Comparison of ENCODE assay signal across 27 cellular contexts in genomic region chr4:169899295-169899694, GRCh38.
A peak's percentile ranks its signal among the peaks of the same experiment; 100 is the strongest.
DNase-seq lines count a peak whose midpoint lies in the region; ATAC-seq, FAIRE-seq and TF ChIP-seq lines count a peak whose summit lies in the region.
"Had no signal": no experiment of that assay in that cellular context is flagged by ENCODE, and none has a peak within 500 bp of the region (broad histone marks: within the 10 kb centered on the region; RNA-seq: fewer than 3 reads in every experiment).

No MANE protein-coding gene starts in this region.

- H4K20me1 ChIP-seq in astrocyte (ENCODE audit: insufficient read depth, low read length) (no peaks in the 10 kb centered on the region), keratinocyte (ENCODE audit: control insufficient read depth, extremely low read depth, insufficient read depth, low read length) (no peaks in the 10 kb centered on the region)

- H3K4me1 ChIP-seq in astrocyte (ENCODE audit: insufficient read depth, low read length) (peaks cover 5% of the 10 kb centered on the region), keratinocyte (ENCODE audit: control insufficient read depth, extremely low read depth, insufficient read depth, low read length) (peaks cover 10% of the 10 kb centered on the region)
- H3K4me1 ChIP-seq: tibial nerve had no signal

- no peaks in the 10 kb centered on the region for H3K9me1 ChIP-seq in keratinocyte (ENCODE audit: control insufficient read depth, extremely low read depth, insufficient read depth, low read length)

- no peaks in the 10 kb centered on the region for H3K9me3 ChIP-seq in astrocyte (ENCODE audit: insufficient read depth, low read depth, low read length)
- H3K9me3 ChIP-seq in keratinocyte (ENCODE audit: control insufficient read depth, low read depth, low read length) = no peaks in the 10 kb centered on the region
- H3K9me3 ChIP-seq: neutrophil, tibial nerve had no signal

- H3K36me3 ChIP-seq in astrocyte (ENCODE audit: insufficient read depth, low read length) = no peaks in the 10 kb centered on the region
- no peaks in the 10 kb centered on the region for H3K36me3 ChIP-seq in keratinocyte (ENCODE audit: control insufficient read depth in 2 of 2, extremely low read depth in 1 of 2, insufficient read depth in 2 of 2, low read length in 2 of 2)
- H3K36me3 ChIP-seq: neutrophil, tibial nerve had no signal

- no peaks in the 10 kb centered on the region for H3K9me3 Mint-ChIP-seq in astrocyte (ENCODE audit: unreplicated experiment)
- H3K9me3 Mint-ChIP-seq: CD4-positive, alpha-beta T cell had no signal

- H3K4me2 ChIP-seq in astrocyte (ENCODE audit: low read length) (peak overlapping the region; percentile 54), keratinocyte (ENCODE audit: control insufficient read depth, extremely low read depth, insufficient read depth, low read depth, low read length) (peak overlapping the region; percentile 41)

- H3K27me3 Mint-ChIP-seq in astrocyte (ENCODE audit: low read depth, unreplicated experiment) = no peaks in the 10 kb centered on the region
- H3K27me3 Mint-ChIP-seq: stimulated activated memory B cell treated with anti-CD40 and anti-IgM and Interleukin-4, amounts not matched to agents 10 μg/mL and 1 μg/mL and 100 μg/mL, for 72 hours had no signal

- H3K36me3 Mint-ChIP-seq in astrocyte (ENCODE audit: low read depth, unreplicated experiment) = no peaks in the 10 kb centered on the region
- H3K36me3 Mint-ChIP-seq: stimulated activated memory B cell treated with anti-CD40 and anti-IgM and Interleukin-4, amounts not matched to agents 10 μg/mL and 1 μg/mL and 100 μg/mL, for 72 hours had no signal

- ATAC-seq in HG03520 (IDR thresholded peaks at IDR 0.05; ENCODE audit: unreplicated experiment) = no peak
- ATAC-seq in GM21367 (IDR thresholded peaks at IDR 0.05; ENCODE audit: unreplicated experiment) = no peak
- ATAC-seq: left cardiac atrium; stimulated activated memory B cell treated with anti-CD40 and anti-IgM and Interleukin-4, amounts not matched to agents 10 μg/mL and 1 μg/mL and 100 μg/mL, for 72 hours had no signal

- H3K79me2 ChIP-seq in astrocyte (ENCODE audit: insufficient read depth, low read length) = no peaks in the 10 kb centered on the region
- H3K79me2 ChIP-seq in keratinocyte (ENCODE audit: control insufficient read depth, insufficient read depth, low read length) = no peaks in the 10 kb centered on the region

- no peak overlapping the region for H3K4me3 ChIP-seq in astrocyte (ENCODE audit: insufficient read depth, low read depth, low read length)
- H3K4me3 ChIP-seq in keratinocyte (ENCODE audit: control insufficient read depth in 2 of 3, extremely low read depth in 1 of 3, insufficient read depth in 2 of 3, low read depth in 1 of 3, low read length in 3 of 3) = peak overlapping the region in 1 of 3 experiments; percentile 22
- H3K4me3 ChIP-seq: tibial nerve had no signal

- H2AFZ ChIP-seq in astrocyte (ENCODE audit: low read depth, low read length) (no peak overlapping the region), keratinocyte (ENCODE audit: control insufficient read depth, low read length) (no peak overlapping the region)

- peak; percentile 31 for DNase-seq in Ammon's horn (ENCODE audit: low spot score)
- peak; percentile 98 for DNase-seq in LHCN-M2 (ENCODE audit: low read depth)
- peak; percentile 87 for DNase-seq in astrocyte (ENCODE audit: low read depth)
- peak; percentile 44 for DNase-seq in keratinocyte (ENCODE audit: low read depth, low spot score)
- no peak for DNase-seq in NCI-H2171 treated with DMSO at 0.1 percent for 48 hours (lab: John Stamatoyannopoulos, UW)
- DNase-seq in HUDEP-2 (lab: John Stamatoyannopoulos, UW; ENCODE audit: unreplicated experiment in 76 of 76) = no peak
- DNase-seq: activated CD4-positive, alpha-beta T cell treated with anti-CD3 and anti-CD28 coated beads for 48 hours; activated CD8-positive, alpha-beta memory T cell treated with anti-CD3 and anti-CD28 coated beads, Interleukin-2, amount 50 U/mL, for 4 hours; amniotic stem cell; CD4-positive, alpha-beta T cell; GOT3; hippocampal formation; left cardiac atrium; midbrain; NCI-H1105; NCI-H526 treated with DMSO at 0.1 percent for 48 hours; retina; stimulated activated CD4-positive, alpha-beta T cell treated with anti-CD3 and anti-CD28 coated beads, Interleukin-15, amount 100 ng/mL, for 24 hours had no signal

- H3K27ac Mint-ChIP-seq in astrocyte (ENCODE audit: unreplicated experiment) = no peak overlapping the region
- H3K27ac Mint-ChIP-seq: CD4-positive, alpha-beta T cell; stimulated activated memory B cell treated with anti-CD40 and anti-IgM and Interleukin-4, amounts not matched to agents 10 μg/mL and 1 μg/mL and 100 μg/mL, for 72 hours had no signal

- peak overlapping the region; percentile 8 for H3K4me3 Mint-ChIP-seq in astrocyte (ENCODE audit: unreplicated experiment)
- H3K4me3 Mint-ChIP-seq: CD4-positive, alpha-beta T cell; stimulated activated memory B cell treated with anti-CD40 and anti-IgM and Interleukin-4, amounts not matched to agents 10 μg/mL and 1 μg/mL and 100 μg/mL, for 72 hours had no signal

- FAIRE-seq in astrocyte (lab: Jason Lieb, UNC) = peak; percentile 90
- FAIRE-seq in keratinocyte (lab: Jason Lieb, UNC) = peak; percentile 95
- FAIRE-seq: colon, endometrium, TTC549 had no signal

- H3K27ac ChIP-seq in astrocyte (ENCODE audit: low read depth, low read length) = peak overlapping the region; percentile 42
- peak overlapping the region; percentile 56 for H3K27ac ChIP-seq in keratinocyte (ENCODE audit: control insufficient read depth, insufficient read depth, low read length)
- H3K27ac ChIP-seq: HL-60, neutrophil, tibial nerve had no signal

- H3K9ac ChIP-seq in astrocyte (ENCODE audit: low read length) (no peak overlapping the region), keratinocyte (ENCODE audit: control insufficient read depth, extremely low read depth, insufficient read depth, low read length) (no peak overlapping the region)

- no peak for TF ChIP-seq CTCF in astrocyte (IDR thresholded peaks at IDR 0.05; ENCODE audit: insufficient read depth, low read depth, low read length)
- no peak for TF ChIP-seq CTCF in keratinocyte (optimal IDR thresholded peaks at IDR 0.05 in 1 of 3, IDR thresholded peaks at IDR 0.05 in 1 of 3, conservative IDR thresholded peaks at IDR 0.05 in 1 of 3; ENCODE audit: extremely low read depth in 1 of 3, insufficient read depth in 2 of 3, low read length in 3 of 3)

- no peaks in the 10 kb centered on the region for H3K27me3 ChIP-seq in astrocyte (ENCODE audit: insufficient read depth, low read length)
- H3K27me3 ChIP-seq in keratinocyte (ENCODE audit: control insufficient read depth, extremely low read depth, insufficient read depth, low read length) = no peaks in the 10 kb centered on the region
- H3K27me3 ChIP-seq: tibial nerve had no signal

- dilution Hi-C loops in keratinocyte (cut with MboI; ENCODE audit: extremely low pct_ligation_motif_present, low sequenced_read_pairs) = no loop called here

- peaks cover 15% of the 10 kb centered on the region for H3K4me1 Mint-ChIP-seq in astrocyte (ENCODE audit: low read depth, unreplicated experiment)
- H3K4me1 Mint-ChIP-seq: stimulated activated memory B cell treated with anti-CD40 and anti-IgM and Interleukin-4, amounts not matched to agents 10 μg/mL and 1 μg/mL and 100 μg/mL, for 72 hours had no signal

Comparison
In these comparisons a context has a peak if more than half of its experiments do, and no peak if none do; other contexts are left out.
1. DNase-seq: peak in Ammon's horn (single experiment), LHCN-M2 (single experiment), astrocyte (single experiment) and keratinocyte (single experiment); none in NCI-H2171 treated with DMSO at 0.1 percent for 48 hours (single experiment) and HUDEP-2 (0 of 76).